ENCODE assay signal across 24 cellular contexts in the genomic region with DNA sequence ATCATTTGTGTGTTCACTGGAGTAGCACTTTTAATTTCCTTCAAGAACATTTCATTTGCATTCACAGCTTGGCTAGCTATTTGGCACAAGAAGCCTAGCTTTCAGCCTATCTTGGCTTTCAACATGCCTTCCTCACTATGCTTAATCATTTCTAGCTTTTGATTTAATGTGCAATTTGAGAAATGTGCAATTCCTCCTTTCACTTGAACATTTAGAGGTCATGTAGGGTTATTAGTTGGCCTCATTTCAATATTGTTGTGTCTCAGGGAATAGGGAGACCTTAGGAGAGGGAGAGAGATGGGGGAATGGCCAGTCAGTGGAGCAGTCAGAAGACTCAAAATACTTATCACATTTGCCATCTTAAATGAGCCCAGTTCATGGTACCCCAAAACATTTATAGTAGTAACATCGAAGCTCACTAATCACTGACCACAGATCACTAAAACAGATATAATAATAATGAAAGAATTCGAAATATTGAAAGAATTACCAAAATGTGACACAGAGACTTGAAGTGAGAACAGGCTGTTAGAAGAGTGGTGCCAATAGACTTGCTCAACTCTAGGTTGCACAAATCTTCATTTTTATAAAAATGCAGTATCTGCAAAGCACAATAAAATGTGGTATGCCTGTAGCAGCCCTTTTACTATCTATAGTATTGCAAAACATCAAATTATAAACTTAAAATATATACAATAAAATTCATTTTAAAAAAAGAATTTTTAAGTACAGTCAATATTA.
"Had no signal": no experiment of that assay in that cellular context is flagged by ENCODE, and none has a peak within 500 bp of the region (broad histone marks: within the 10 kb centered on the region; RNA-seq: fewer than 3 reads in every experiment).

No MANE protein-coding gene starts in this region.

- H3K4me1 ChIP-seq: lower lobe of right lung, thyroid gland had no signal

- DNase-seq: activated CD4-positive, alpha-beta memory T cell treated with anti-CD3 and anti-CD28 coated beads for 36 hours; activated CD4-positive, alpha-beta T cell treated with anti-CD3 and anti-CD28 coated beads for 4 hours; activated CD4-positive, CD25-positive, alpha-beta regulatory T cell; activated effector memory CD4-positive, alpha-beta T cell treated with Interleukin-2 at 50 U/mL for 16 hours; activated naive CD4-positive, alpha-beta T cell treated with anti-CD3 and anti-CD28 coated beads for 36 hours; activated naive CD8-positive, alpha-beta T cell treated with anti-CD3 and anti-CD28 coated beads, Interleukin-2, amount 10 ng/mL, durations not matched to agents 7 days and 5 days; activated T-cell treated with anti-CD3 and anti-CD28 coated beads, Interleukin-2, amount 50 U/mL, for 72 hours; amygdala; effector CD4-positive, alpha-beta T cell; head of caudate nucleus; islet precursor cell; left colon; lower lobe of right lung; naive B cell; occipital lobe; posterior cingulate gyrus; stimulated activated CD4-positive, alpha-beta T cell treated with anti-CD3 and anti-CD28 coated beads, Interleukin-12 subunit alpha, Interleukin-12 subunit beta, amount 100 ng/mL, for 4 hours; stimulated activated CD4-positive, alpha-beta T cell treated with anti-CD3 and anti-CD28 coated beads, Interleukin-4, amount 100 ng/mL, for 4 hours; stimulated activated naive CD8-positive, alpha-beta T cell treated with anti-CD3 and anti-CD28 coated beads, Interleukin-15, Interleukin-2, amounts not matched to agents 100 U/mL and 50 U/mL, for 24 hours; substantia nigra; T1000; thyroid gland; upper lobe of right lung had no signal

- H3K36me3 ChIP-seq: cardiac muscle cell, lower lobe of right lung, thyroid gland, upper lobe of right lung had no signal

- H3K4me3 ChIP-seq: cardiac muscle cell, lower lobe of right lung, thyroid gland, upper lobe of right lung had no signal

- ATAC-seq: activated T-cell treated with anti-CD3 and anti-CD28 coated beads, Interleukin-2, amount 50 U/mL, for 72 hours; left colon; lower lobe of right lung; stimulated activated naive CD8-positive, alpha-beta T cell treated with anti-CD3 and anti-CD28 coated beads, Interleukin-15, Interleukin-2, amounts not matched to agents 100 U/mL and 50 U/mL, for 24 hours; upper lobe of right lung had no signal

- H3K27me3 ChIP-seq: cardiac muscle cell, thyroid gland, upper lobe of right lung had no signal

- H3K27ac ChIP-seq: cardiac muscle cell, lower lobe of right lung, thyroid gland, upper lobe of right lung had no signal

- H3K9me3 ChIP-seq: lower lobe of right lung, thyroid gland, upper lobe of right lung had no signal
